9 cellular contexts compared by ENCODE assay signal in genomic region chr10:3452683-3453388, GRCh38.
DNase-seq lines count a peak whose midpoint lies in the region; ATAC-seq and TF ChIP-seq lines count a peak whose summit lies in the region.
"Had no signal": no experiment of that assay in that cellular context is flagged by ENCODE, and none has a peak within 500 bp of the region (broad histone marks: within the 10 kb centered on the region; RNA-seq: fewer than 3 reads in every experiment).

No MANE protein-coding gene starts in this region.

- H3K36me3 ChIP-seq in esophagus squamous epithelium (no peaks in the 10 kb centered on the region), neural progenitor cell (no peaks in the 10 kb centered on the region)

- peak overlapping the region; percentile 54 for H3K27ac Mint-ChIP-seq in neural progenitor cell

- in situ Hi-C loops in ACHN (cut with HindIII; ENCODE audit: low pct_ligation_motif_present, low pct_unique_long_range_greater_than_20kb, low sequenced_read_pairs) = no loop called here

- peaks cover 4% of the 10 kb centered on the region for H3K36me3 Mint-ChIP-seq in neural progenitor cell

- TF ChIP-seq CTCF in esophagus squamous epithelium (IDR thresholded peaks at IDR 0.05) (no peak), neural progenitor cell (IDR thresholded peaks at IDR 0.05) (no peak)

- H3K9me3 Mint-ChIP-seq in neural progenitor cell = peaks cover 19% of the 10 kb centered on the region

- H3K27me3 ChIP-seq in esophagus squamous epithelium (no peaks in the 10 kb centered on the region), neural progenitor cell (no peaks in the 10 kb centered on the region)

- no peaks in the 10 kb centered on the region for H3K27me3 Mint-ChIP-seq in neural progenitor cell (ENCODE audit: insufficient read depth, low read depth)

- H4K20me1 ChIP-seq in neural progenitor cell (ENCODE audit: low read depth) = no peaks in the 10 kb centered on the region

- H3K4me1 Mint-ChIP-seq in neural progenitor cell = peaks cover 33% of the 10 kb centered on the region

- H3K79me2 ChIP-seq in neural progenitor cell (ENCODE audit: low read depth) = no peaks in the 10 kb centered on the region

- H3K4me1 ChIP-seq in esophagus squamous epithelium = peaks cover 7 to 27% (median 24%) of the 10 kb centered on the region in 3 donors
- peaks cover 12% of the 10 kb centered on the region for H3K4me1 ChIP-seq in neural progenitor cell

- no peak overlapping the region for H3K4me3 Mint-ChIP-seq in neural progenitor cell

- H3K4me2 ChIP-seq in neural progenitor cell = no peak overlapping the region

- H2AFZ ChIP-seq in neural progenitor cell (replicated peaks) = no peak overlapping the region

- ATAC-seq in GM21576 (IDR thresholded peaks at IDR 0.05; ENCODE audit: unreplicated experiment) = no peak
- no peak for ATAC-seq in GM19397 (IDR thresholded peaks at IDR 0.05; ENCODE audit: unreplicated experiment)

- peak overlapping the region in 1 of 4 donors; percentile 30 for H3K4me3 ChIP-seq in esophagus squamous epithelium
- no peak overlapping the region for H3K4me3 ChIP-seq in neural progenitor cell

- intact Hi-C loops in esophagus squamous epithelium (cut with DNase I) = no loop called here

- TF ChIP-seq POLR2A in esophagus squamous epithelium (IDR thresholded peaks at IDR 0.05) = no peak

- WGBS in esophagus squamous epithelium, 2 donors = 32 to 39% methylated on average over 7 of the region's 7 CpGs

- H3K9me3 ChIP-seq in esophagus squamous epithelium (no peaks in the 10 kb centered on the region), neural progenitor cell (ENCODE audit: low read depth) (no peaks in the 10 kb centered on the region)

- H3K27ac ChIP-seq in esophagus squamous epithelium = peak overlapping the region; percentile 49 to 87 (median 82)
- no peak overlapping the region for H3K27ac ChIP-seq in neural progenitor cell

- DNase-seq in ACHN (peak; percentile 84), RPMI7951 (ENCODE audit: low read depth) (peak; percentile 95), esophagus squamous epithelium (lab: John Stamatoyannopoulos, UW) (no peak), neural progenitor cell (ENCODE audit: low spot score) (no peak), hippocampal formation (lab: John Stamatoyannopoulos, UW) (no peak), DMS114 treated with DMSO at 0.1 percent for 48 hours (lab: John Stamatoyannopoulos, UW; ENCODE audit: unreplicated experiment) (no peak)
- DNase-seq: activated gamma-delta T cell treated with Interleukin-2 at 50 U/mL for 16 hours had no signal

- peaks cover 4% of the 10 kb centered on the region for H3F3A ChIP-seq in neural progenitor cell (ENCODE audit: low read depth)

- H3K9ac ChIP-seq in neural progenitor cell = no peak overlapping the region

Comparison
In these comparisons a context has a peak if more than half of its experiments do, and no peak if none do; other contexts are left out.
1. DNase-seq: peak in ACHN (single experiment) and RPMI7951 (single experiment); none in esophagus squamous epithelium (single experiment), neural progenitor cell (single experiment), hippocampal formation (0 of 2) and DMS114 treated with DMSO at 0.1 percent for 48 hours (single experiment).